Comparison of ENCODE assay signal across 8 cellular contexts in genomic region chr11:124669193-124669592, GRCh38. TPM values are rescaled to one million over a fixed set of nuclear protein-coding genes. Genes with fewer than 3 reads are reported as not detected.
DNase-seq lines count a peak whose midpoint lies in the region; ATAC-seq and TF ChIP-seq lines count a peak whose summit lies in the region.

No MANE protein-coding gene starts in this region.

- no peaks in the 10 kb centered on the region for H3K9me3 Mint-ChIP-seq in activated CD4-positive, alpha-beta T cell treated with anti-CD3 and anti-CD28 coated beads, Interleukin-2, amount 10 ng/mL, durations not matched to agents 24 days and 14 days
- H3K9me3 Mint-ChIP-seq in osteocyte (ENCODE audit: unreplicated experiment) = no peaks in the 10 kb centered on the region

- intact Hi-C loops in activated CD4-positive, alpha-beta T cell treated with anti-CD3 and anti-CD28 coated beads, Interleukin-2, amount 10 ng/mL, durations not matched to agents 24 days and 14 days (cut with micrococcal nuclease) = loop anchor here (1.0 to 2.0 kb wide), 4 partner anchors 94 to 198 kb away; no protein-coding TSS in a partner anchor
- intact Hi-C loops in esophagus squamous epithelium (cut with DNase I) = loop anchor here (5.0 to 10.0 kb wide), 2 partner anchors 93 to 166 kb away; partner anchors contain the start of gene ESAM

- H3K4me1 ChIP-seq in esophagus squamous epithelium = peaks cover 4 to 22% (median 13%) of the 10 kb centered on the region in 3 donors

- peaks cover 0 to 35% (median 0%) of the 10 kb centered on the region in 3 donors for H3K36me3 ChIP-seq in esophagus squamous epithelium

- peak; percentile 25 for DNase-seq in activated naive CD4-positive, alpha-beta T cell treated with Interleukin-2 at 50 U/mL for 16 hours
- no peak for DNase-seq in activated naive CD4-positive, alpha-beta T cell treated with anti-CD3 and anti-CD28 coated beads, Interleukin-2, amount 50 U/mL, for 16 hours
- DNase-seq in NCI-H2227 (lab: John Stamatoyannopoulos, UW; ENCODE audit: unreplicated experiment) (peak; percentile 29), esophagus squamous epithelium (lab: John Stamatoyannopoulos, UW) (no peak), osteocyte (ENCODE audit: extremely low spot score, unreplicated experiment) (no peak)
- DNase-seq in activated CD4-positive, alpha-beta T cell treated with anti-CD3 and anti-CD28 coated beads, Interleukin-2, amount 10 ng/mL, durations not matched to agents 24 days and 14 days = peak; percentile 87

- H3K4me1 Mint-ChIP-seq in activated CD4-positive, alpha-beta T cell treated with anti-CD3 and anti-CD28 coated beads, Interleukin-2, amount 10 ng/mL, durations not matched to agents 24 days and 14 days = peaks cover 22% of the 10 kb centered on the region
- peaks cover 9% of the 10 kb centered on the region for H3K4me1 Mint-ChIP-seq in osteocyte (ENCODE audit: unreplicated experiment)

- 22 to 23% methylated on average over 8 of the region's 8 CpGs for WGBS in esophagus squamous epithelium, 2 donors

- H3K36me3 Mint-ChIP-seq in activated CD4-positive, alpha-beta T cell treated with anti-CD3 and anti-CD28 coated beads, Interleukin-2, amount 10 ng/mL, durations not matched to agents 24 days and 14 days (ENCODE audit: low read depth) = peaks cover 1% of the 10 kb centered on the region
- no peaks in the 10 kb centered on the region for H3K36me3 Mint-ChIP-seq in osteocyte (ENCODE audit: unreplicated experiment)

- peak; percentile 28 for ATAC-seq in HG02610 (IDR thresholded peaks at IDR 0.05; ENCODE audit: unreplicated experiment)
- no peak for ATAC-seq in HG02642 (IDR thresholded peaks at IDR 0.05; ENCODE audit: poor library complexity, unreplicated experiment)

- no peak overlapping the region for H3K4me3 ChIP-seq in esophagus squamous epithelium

- no peaks in the 10 kb centered on the region for H3K27me3 Mint-ChIP-seq in activated CD4-positive, alpha-beta T cell treated with anti-CD3 and anti-CD28 coated beads, Interleukin-2, amount 10 ng/mL, durations not matched to agents 24 days and 14 days
- H3K27me3 Mint-ChIP-seq in osteocyte (ENCODE audit: unreplicated experiment) = no peaks in the 10 kb centered on the region

- no peak overlapping the region for H3K27ac ChIP-seq in esophagus squamous epithelium

- H3K27me3 ChIP-seq in esophagus squamous epithelium = no peaks in the 10 kb centered on the region

- TF ChIP-seq POLR2A in esophagus squamous epithelium (IDR thresholded peaks at IDR 0.05) = no peak

- TF ChIP-seq CTCF in esophagus squamous epithelium (IDR thresholded peaks at IDR 0.05) (peak; percentile 62 to 85 (median 80)), osteocyte (IDR thresholded peaks at IDR 0.05) (peak; percentile 87)

- H3K4me3 Mint-ChIP-seq in activated CD4-positive, alpha-beta T cell treated with anti-CD3 and anti-CD28 coated beads, Interleukin-2, amount 10 ng/mL, durations not matched to agents 24 days and 14 days = no peak overlapping the region
- no peak overlapping the region for H3K4me3 Mint-ChIP-seq in osteocyte (ENCODE audit: unreplicated experiment)

- H3K9me3 ChIP-seq in esophagus squamous epithelium = no peaks in the 10 kb centered on the region

- no peak overlapping the region for H3K27ac Mint-ChIP-seq in activated CD4-positive, alpha-beta T cell treated with anti-CD3 and anti-CD28 coated beads, Interleukin-2, amount 10 ng/mL, durations not matched to agents 24 days and 14 days
- H3K27ac Mint-ChIP-seq in osteocyte (ENCODE audit: unreplicated experiment) = no peak overlapping the region

RNA-seq across cellular contexts. Expression of gene SIAE, which starts 4.3 kb away (rescaled TPM):
- total RNA-seq in activated CD4-positive, alpha-beta T cell treated with anti-CD3 and anti-CD28 coated beads, Interleukin-2, amount 10 ng/mL, durations not matched to agents 24 days and 14 days = 5.3 and 6.4 TPM in 2 replicates
- total RNA-seq in esophagus squamous epithelium (10 to 100 TPM in 1 of 4 donors, 1 to 10 TPM in 3; 5.7 to 19.6 (median 8.0) TPM), osteocyte (13.8 and 18.5 TPM in 2 replicates)

RNA-seq across cellular contexts. Expression of gene SPA17, which starts 4.5 kb away (rescaled TPM):
- total RNA-seq in activated CD4-positive, alpha-beta T cell treated with anti-CD3 and anti-CD28 coated beads, Interleukin-2, amount 10 ng/mL, durations not matched to agents 24 days and 14 days = 1.6 and 2.4 TPM in 2 replicates
- total RNA-seq in esophagus squamous epithelium = 1 to 10 TPM; 2.3 to 8.5 (median 6.0) TPM
- total RNA-seq in osteocyte = 3.7 and 4.7 TPM in 2 replicates

RNA-seq across cellular contexts. Expression of gene TBRG1, which starts 46.5 kb away (rescaled TPM):
- total RNA-seq in activated CD4-positive, alpha-beta T cell treated with anti-CD3 and anti-CD28 coated beads, Interleukin-2, amount 10 ng/mL, durations not matched to agents 24 days and 14 days = 31.0 and 31.6 TPM in 2 replicates
- total RNA-seq in esophagus squamous epithelium = 10 to 100 TPM; 15.4 to 31.2 (median 19.8) TPM
- 34.8 and 37.4 TPM in 2 replicates for total RNA-seq in osteocyte

RNA-seq across cellular contexts. Expression of gene PANX3, which starts 58.0 kb away (rescaled TPM):
- not detected in 2 replicates for total RNA-seq in activated CD4-positive, alpha-beta T cell treated with anti-CD3 and anti-CD28 coated beads, Interleukin-2, amount 10 ng/mL, durations not matched to agents 24 days and 14 days
- not detected for total RNA-seq in esophagus squamous epithelium
- not detected in 2 replicates for total RNA-seq in osteocyte

Comparison
In these comparisons a context has a peak if more than half of its experiments do, and no peak if none do; other contexts are left out.
1. DNase-seq: peak in activated naive CD4-positive, alpha-beta T cell treated with Interleukin-2 at 50 U/mL for 16 hours (single experiment), NCI-H2227 (single experiment) and activated CD4-positive, alpha-beta T cell treated with anti-CD3 and anti-CD28 coated beads, Interleukin-2, amount 10 ng/mL, durations not matched to agents 24 days and 14 days (single experiment); none in activated naive CD4-positive, alpha-beta T cell treated with anti-CD3 and anti-CD28 coated beads, Interleukin-2, amount 50 U/mL, for 16 hours (single experiment), esophagus squamous epithelium (single experiment) and osteocyte (single experiment).